ENCODE assay signal across 27 cellular contexts in genomic region chr22:46490538-46490937, GRCh38.
"Had no signal": no experiment of that assay in that cellular context is flagged by ENCODE, and none has a peak within 500 bp of the region (broad histone marks: within the 10 kb centered on the region; RNA-seq: fewer than 3 reads in every experiment).

No MANE protein-coding gene starts in this region.

- H3K9me3 ChIP-seq: Peyer's patch had no signal

- H3K27ac Mint-ChIP-seq: activated B cell treated with CpG ODN at 0.5 μM for 24 hours; activated CD4-positive, alpha-beta memory T cell treated with anti-CD3 and anti-CD28 coated beads, Interleukin-2, amount 10 ng/mL, durations not matched to agents 7 days and 5 days; activated naive CD4-positive, alpha-beta T cell treated with anti-CD3 and anti-CD28 coated beads, Interleukin-2, amount 10 ng/mL, durations not matched to agents 7 days and 5 days; activated naive CD8-positive, alpha-beta T cell treated with anti-CD3 and anti-CD28 coated beads for 36 hours; activated T-cell treated with anti-CD3 and anti-CD28 coated beads, Interleukin-2, amount 50 U/mL, for 72 hours; activated T-helper 2 cell treated with anti-CD3 and anti-CD28 coated beads, Interferon-gamma antibody, Interleukin-2, Interleukin-4, amounts not matched to agents 10 μg/mL and 5 μg/mL and 100 μg/mL, durations not matched to agents 14 hours and 24 hours and 36 hours had no signal

- H3K9me3 Mint-ChIP-seq: activated B cell treated with CpG ODN at 0.5 μM for 24 hours; activated CD4-positive, alpha-beta memory T cell treated with anti-CD3 and anti-CD28 coated beads, Interleukin-2, amount 10 ng/mL, durations not matched to agents 7 days and 5 days; activated naive CD4-positive, alpha-beta T cell treated with anti-CD3 and anti-CD28 coated beads, Interleukin-2, amount 10 ng/mL, durations not matched to agents 7 days and 5 days; activated naive CD8-positive, alpha-beta T cell treated with anti-CD3 and anti-CD28 coated beads for 36 hours; activated T-cell treated with anti-CD3 and anti-CD28 coated beads, Interleukin-2, amount 50 U/mL, for 72 hours; activated T-helper 2 cell treated with anti-CD3 and anti-CD28 coated beads, Interferon-gamma antibody, Interleukin-2, Interleukin-4, amounts not matched to agents 10 μg/mL and 5 μg/mL and 100 μg/mL, durations not matched to agents 14 hours and 24 hours and 36 hours had no signal

- ATAC-seq: activated T-cell treated with anti-CD3 and anti-CD28 coated beads, Interleukin-2, amount 50 U/mL, for 72 hours had no signal

- H3K36me3 Mint-ChIP-seq: activated naive CD4-positive, alpha-beta T cell treated with anti-CD3 and anti-CD28 coated beads, Interleukin-2, amount 10 ng/mL, durations not matched to agents 7 days and 5 days; activated naive CD8-positive, alpha-beta T cell treated with anti-CD3 and anti-CD28 coated beads for 36 hours had no signal

- H3K27ac ChIP-seq: brain microvascular endothelial cell, cardiac muscle cell, Peyer's patch had no signal

- H3K4me3 ChIP-seq: cardiac muscle cell, Peyer's patch had no signal

- H3K27me3 ChIP-seq: brain microvascular endothelial cell, cardiac muscle cell, Peyer's patch had no signal

- H3K4me1 ChIP-seq: Peyer's patch had no signal

- H3K27me3 Mint-ChIP-seq: activated naive CD4-positive, alpha-beta T cell treated with anti-CD3 and anti-CD28 coated beads, Interleukin-2, amount 10 ng/mL, durations not matched to agents 7 days and 5 days had no signal

- H3K4me1 Mint-ChIP-seq: activated B cell treated with CpG ODN at 0.5 μM for 24 hours; activated CD4-positive, alpha-beta memory T cell treated with anti-CD3 and anti-CD28 coated beads, Interleukin-2, amount 10 ng/mL, durations not matched to agents 7 days and 5 days; activated naive CD4-positive, alpha-beta T cell treated with anti-CD3 and anti-CD28 coated beads, Interleukin-2, amount 10 ng/mL, durations not matched to agents 7 days and 5 days had no signal

- H3K36me3 ChIP-seq: brain microvascular endothelial cell, cardiac muscle cell, Peyer's patch had no signal

- FAIRE-seq: TTC549 had no signal

- DNase-seq: activated B cell treated with CpG ODN at 0.5 μM for 24 hours; activated CD4-positive, alpha-beta memory T cell treated with anti-CD3 and anti-CD28 coated beads, Interleukin-2, amount 10 ng/mL, durations not matched to agents 7 days and 5 days; activated CD4-positive, alpha-beta T cell treated with anti-CD3 and anti-CD28 coated beads, Interleukin-2, amount 50 U/mL, for 1 hour; activated gamma-delta T cell treated with Interleukin-2 at 50 U/mL for 16 hours; activated naive CD4-positive, alpha-beta T cell treated with anti-CD3 and anti-CD28 coated beads, Interleukin-2, amount 10 ng/mL, durations not matched to agents 7 days and 5 days; activated naive CD8-positive, alpha-beta T cell treated with anti-CD3 and anti-CD28 coated beads for 36 hours; activated T-cell treated with anti-CD3 and anti-CD28 coated beads for 4 hours; activated T-cell treated with anti-CD3 and anti-CD28 coated beads, Interleukin-2, amount 50 U/mL, for 72 hours; brain microvascular endothelial cell; Karpas-422; NCI-H1092; NCI-H1417; NCI-H2029; NCI-H2107; NCI-H2171 treated with DMSO at 0.1 percent for 48 hours; NCI-H226; NCI-H526 treated with DMSO at 0.1 percent for 48 hours; NCI-H82; NK-92 treated with Interleukin-12 subunit alpha and Interleukin-12 subunit beta, amount 100 ng/mL, for 24 hours; OCI-M1; Peyer's patch; SHP77 treated with DMSO at 0.1 percent for 48 hours; T-helper 2 cell; T1000 had no signal

- H3K4me3 Mint-ChIP-seq: activated B cell treated with CpG ODN at 0.5 μM for 24 hours; activated CD4-positive, alpha-beta memory T cell treated with anti-CD3 and anti-CD28 coated beads, Interleukin-2, amount 10 ng/mL, durations not matched to agents 7 days and 5 days; activated naive CD4-positive, alpha-beta T cell treated with anti-CD3 and anti-CD28 coated beads, Interleukin-2, amount 10 ng/mL, durations not matched to agents 7 days and 5 days; activated naive CD8-positive, alpha-beta T cell treated with anti-CD3 and anti-CD28 coated beads for 36 hours; activated T-cell treated with anti-CD3 and anti-CD28 coated beads, Interleukin-2, amount 50 U/mL, for 72 hours had no signal
